In genomic region chr17:48737330-48738043, GRCh38 we compare ENCODE assay signal across 2 cellular contexts.
TF ChIP-seq lines count a peak whose summit lies in the region.

No MANE protein-coding gene starts in this region.

TF ChIP-seq in GM23338, 12 proteins besides CTCF, POLR2A, EP300 and RAD21:
- no peak for TF ChIP-seq STAT1 (IDR thresholded peaks at IDR 0.05; ENCODE audit: unreplicated experiment)
- peak; percentile 52 for TF ChIP-seq EZH2 (IDR thresholded peaks at IDR 0.05; ENCODE audit: low read depth, unreplicated experiment)
- TF ChIP-seq ZNF114 (CRISPR knock-in tag; IDR thresholded peaks at IDR 0.05), result no peak
- no peak for TF ChIP-seq ZNF331 (CRISPR knock-in tag; IDR thresholded peaks at IDR 0.05; ENCODE audit: low read depth)
- TF ChIP-seq POLR2AphosphoS5 (IDR thresholded peaks at IDR 0.05; ENCODE audit: low read depth), result no peak
- no peak for TF ChIP-seq ETS1 (IDR thresholded peaks at IDR 0.05)
TF ChIP-seq in GM23338: peak in this region for 1.

TF ChIP-seq in endothelial cell of umbilical vein, 7 proteins besides CTCF, POLR2A, EP300 and RAD21:
- peak; percentile 9 for TF ChIP-seq EZH2 (IDR thresholded peaks at IDR 0.05; ENCODE audit: borderline replicate concordance, low read depth, low read length, severe bottlenecking)
- TF ChIP-seq FOS (IDR thresholded peaks at IDR 0.05; ENCODE audit: borderline replicate concordance, insufficient read depth, low read length), result no peak
- TF ChIP-seq GATA2 (IDR thresholded peaks at IDR 0.05; ENCODE audit: insufficient read depth, insufficient read length, low read depth, low read length), result no peak
